Comparison of ENCODE assay signal across 25 cellular contexts in the genomic region with DNA sequence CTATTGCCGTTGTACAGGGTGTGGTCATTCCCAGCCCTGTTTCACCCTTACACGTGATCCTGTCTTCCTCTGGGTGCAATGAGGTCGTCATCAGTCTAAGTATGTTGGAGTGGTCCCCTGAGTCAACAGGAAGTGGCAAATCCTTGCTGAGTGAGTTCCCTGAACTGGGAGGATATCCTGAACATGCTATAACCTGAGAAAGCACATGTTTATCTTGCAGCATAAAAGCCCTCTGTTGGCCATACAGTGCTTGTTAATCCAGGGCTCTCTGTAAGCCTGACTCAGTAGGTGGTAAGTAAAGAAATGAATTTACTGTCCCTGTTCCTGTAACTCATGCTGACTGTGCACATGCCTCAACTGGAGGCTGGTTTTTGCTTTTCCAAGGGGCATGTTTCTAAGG.
A peak's percentile ranks its signal among the peaks of the same experiment; 100 is the strongest.
DNase-seq lines count a peak whose midpoint lies in the region; ATAC-seq and TF ChIP-seq lines count a peak whose summit lies in the region.
"Had no signal": no experiment of that assay in that cellular context is flagged by ENCODE, and none has a peak within 500 bp of the region (broad histone marks: within the 10 kb centered on the region; RNA-seq: fewer than 3 reads in every experiment).

No MANE protein-coding gene starts in this region.

- H3K4me3 Mint-ChIP-seq in activated T-cell treated with anti-CD3 and anti-CD28 coated beads, Interleukin-2, amount 50 U/mL, for 72 hours: no peak overlapping the region
- no peak overlapping the region for H3K4me3 Mint-ChIP-seq in activated T-cell treated with anti-CD3 and anti-CD28 coated beads, Interleukin-2, amount 50 U/mL, for 24 hours
- no peak overlapping the region for H3K4me3 Mint-ChIP-seq in activated T-helper 17 cell treated with anti-CD3 and anti-CD28 coated beads, Interleukin-2, amount 50 U/mL, for 72 hours
- H3K4me3 Mint-ChIP-seq in activated CD8-positive, alpha-beta T cell treated with anti-CD3 and anti-CD28 coated beads for 36 hours: no peak overlapping the region
- H3K4me3 Mint-ChIP-seq: activated CD4-positive, alpha-beta T cell treated with anti-CD3 and anti-CD28 coated beads, Interleukin-2, amount 10 ng/mL, durations not matched to agents 7 days and 5 days; activated naive CD8-positive, alpha-beta T cell; brain; CD4-positive, alpha-beta T cell; GM23338; immature natural killer cell; naive B cell; stimulated activated naive CD8-positive, alpha-beta T cell treated with anti-CD3 and anti-CD28 coated beads, Interleukin-15, Interleukin-2, amounts not matched to agents 100 ng/mL and 50 ng/mL, for 24 hours had no signal

- H3K4me1 ChIP-seq in mesendoderm (ENCODE audit: control insufficient read depth, low read depth, low read length) (no peaks in the 10 kb centered on the region), gastroesophageal sphincter (no peaks in the 10 kb centered on the region)
- H3K4me1 ChIP-seq: upper lobe of right lung had no signal

- WGBS in mesendoderm (ENCODE audit: extremely low coverage, insufficient coverage, low lambda C conversion rate): no CpG with 5 or more reads among the region's 3 CpGs
- 50% methylated on average over 1 of the region's 3 CpGs; no CpG with 5 or more reads in 1 of the 2 donors for WGBS in gastroesophageal sphincter (ENCODE audit: low coverage in 1 of 2), 2 donors

- no peaks in the 10 kb centered on the region for H3K36me3 Mint-ChIP-seq in activated T-cell treated with anti-CD3 and anti-CD28 coated beads, Interleukin-2, amount 50 U/mL, for 72 hours (ENCODE audit: insufficient read depth in 2 of 2)
- H3K36me3 Mint-ChIP-seq in activated T-cell treated with anti-CD3 and anti-CD28 coated beads, Interleukin-2, amount 50 U/mL, for 24 hours (ENCODE audit: low read depth): no peaks in the 10 kb centered on the region
- no peaks in the 10 kb centered on the region for H3K36me3 Mint-ChIP-seq in activated T-helper 17 cell treated with anti-CD3 and anti-CD28 coated beads, Interleukin-2, amount 50 U/mL, for 72 hours (ENCODE audit: low read depth)
- no peaks in the 10 kb centered on the region for H3K36me3 Mint-ChIP-seq in activated CD8-positive, alpha-beta T cell treated with anti-CD3 and anti-CD28 coated beads for 36 hours (ENCODE audit: low read depth)
- H3K36me3 Mint-ChIP-seq: activated naive CD8-positive, alpha-beta T cell; brain; immature natural killer cell; naive B cell had no signal

- no peak overlapping the region for H3K4me3 ChIP-seq in mesendoderm (ENCODE audit: low read length)
- H3K4me3 ChIP-seq in gastroesophageal sphincter: no peak overlapping the region
- H3K4me3 ChIP-seq: GM23338, lung, pancreas, PC-9, upper lobe of right lung had no signal

- intact Hi-C loops in activated CD8-positive, alpha-beta T cell treated with anti-CD3 and anti-CD28 coated beads for 36 hours (cut with micrococcal nuclease): no loop called here

- no peak for DNase-seq in activated T-cell treated with anti-CD3 and anti-CD28 coated beads, Interleukin-2, amount 50 U/mL, for 72 hours
- DNase-seq in activated T-cell treated with anti-CD3 and anti-CD28 coated beads, Interleukin-2, amount 50 U/mL, for 24 hours: no peak
- DNase-seq in HT-29 (ENCODE audit: low spot score) (peak; percentile 8), mesendoderm (peak; percentile 6), NCI-H1694 (lab: John Stamatoyannopoulos, UW) (no peak)
- DNase-seq in activated CD8-positive, alpha-beta T cell treated with anti-CD3 and anti-CD28 coated beads for 36 hours: no peak
- DNase-seq: activated CD4-positive, alpha-beta T cell treated with anti-CD3 and anti-CD28 coated beads, Interleukin-2, amount 10 ng/mL, durations not matched to agents 7 days and 5 days; CD4-positive, alpha-beta T cell; erythroblast; head of caudate nucleus; immature natural killer cell; naive B cell; NCI-H1694 treated with DMSO at 0.1 percent for 48 hours; NCI-H774; pancreas; PC-9; upper lobe of right lung had no signal

- no peak overlapping the region for H3K27ac ChIP-seq in mesendoderm (ENCODE audit: low read depth, low read length)
- no peak overlapping the region for H3K27ac ChIP-seq in gastroesophageal sphincter
- H3K27ac ChIP-seq: pancreas, PC-9, upper lobe of right lung had no signal

- H3K23ac ChIP-seq in mesendoderm (ENCODE audit: low read length): no peak overlapping the region

- H3K27me3 ChIP-seq in mesendoderm (ENCODE audit: insufficient read depth, low read length, poor library complexity) (no peaks in the 10 kb centered on the region), gastroesophageal sphincter (no peaks in the 10 kb centered on the region)
- H3K27me3 ChIP-seq: pancreas, upper lobe of right lung had no signal

- no peaks in the 10 kb centered on the region for H3K9me3 Mint-ChIP-seq in activated T-cell treated with anti-CD3 and anti-CD28 coated beads, Interleukin-2, amount 50 U/mL, for 72 hours
- no peaks in the 10 kb centered on the region for H3K9me3 Mint-ChIP-seq in activated T-cell treated with anti-CD3 and anti-CD28 coated beads, Interleukin-2, amount 50 U/mL, for 24 hours
- H3K9me3 Mint-ChIP-seq in activated T-helper 17 cell treated with anti-CD3 and anti-CD28 coated beads, Interleukin-2, amount 50 U/mL, for 72 hours: no peaks in the 10 kb centered on the region
- no peaks in the 10 kb centered on the region for H3K9me3 Mint-ChIP-seq in activated CD8-positive, alpha-beta T cell treated with anti-CD3 and anti-CD28 coated beads for 36 hours
- H3K9me3 Mint-ChIP-seq: activated CD4-positive, alpha-beta T cell treated with anti-CD3 and anti-CD28 coated beads, Interleukin-2, amount 10 ng/mL, durations not matched to agents 7 days and 5 days; brain; CD4-positive, alpha-beta T cell; GM23338; immature natural killer cell; stimulated activated naive CD8-positive, alpha-beta T cell treated with anti-CD3 and anti-CD28 coated beads, Interleukin-15, Interleukin-2, amounts not matched to agents 100 ng/mL and 50 ng/mL, for 24 hours had no signal

- no peaks in the 10 kb centered on the region for H3K79me1 ChIP-seq in mesendoderm (ENCODE audit: low read length)

- no peak overlapping the region for H4K5ac ChIP-seq in mesendoderm (ENCODE audit: low read length)

- H2BK5ac ChIP-seq in mesendoderm (ENCODE audit: low read length): no peak overlapping the region

- H2BK120ac ChIP-seq in mesendoderm (ENCODE audit: low read depth, low read length): no peak overlapping the region

- no peak overlapping the region for H3K9ac ChIP-seq in mesendoderm (ENCODE audit: low read length)

- H2BK15ac ChIP-seq in mesendoderm (replicated peaks; ENCODE audit: low read depth): no peak overlapping the region

- H3K27ac Mint-ChIP-seq in activated T-cell treated with anti-CD3 and anti-CD28 coated beads, Interleukin-2, amount 50 U/mL, for 72 hours: no peak overlapping the region
- no peak overlapping the region for H3K27ac Mint-ChIP-seq in activated T-cell treated with anti-CD3 and anti-CD28 coated beads, Interleukin-2, amount 50 U/mL, for 24 hours
- H3K27ac Mint-ChIP-seq in activated T-helper 17 cell treated with anti-CD3 and anti-CD28 coated beads, Interleukin-2, amount 50 U/mL, for 72 hours: no peak overlapping the region
- no peak overlapping the region for H3K27ac Mint-ChIP-seq in activated CD8-positive, alpha-beta T cell treated with anti-CD3 and anti-CD28 coated beads for 36 hours
- H3K27ac Mint-ChIP-seq: activated CD4-positive, alpha-beta T cell treated with anti-CD3 and anti-CD28 coated beads, Interleukin-2, amount 10 ng/mL, durations not matched to agents 7 days and 5 days; activated naive CD8-positive, alpha-beta T cell; brain; CD4-positive, alpha-beta T cell; GM23338; immature natural killer cell; naive B cell; stimulated activated naive CD8-positive, alpha-beta T cell treated with anti-CD3 and anti-CD28 coated beads, Interleukin-15, Interleukin-2, amounts not matched to agents 100 ng/mL and 50 ng/mL, for 24 hours had no signal

- H4K8ac ChIP-seq in mesendoderm (ENCODE audit: low read depth, low read length): no peak overlapping the region

- no peak for TF ChIP-seq EP300 in gastroesophageal sphincter (IDR thresholded peaks at IDR 0.05)

- no peak overlapping the region for H3K56ac ChIP-seq in mesendoderm (ENCODE audit: low read length)

- POLR2A ChIA-PET in activated CD8-positive, alpha-beta T cell treated with anti-CD3 and anti-CD28 coated beads for 36 hours (lab: Charles Lee): no interaction called here

- TF ChIP-seq CTCF in activated CD8-positive, alpha-beta T cell treated with anti-CD3 and anti-CD28 coated beads for 36 hours (IDR thresholded peaks at IDR 0.05): no peak
- TF ChIP-seq CTCF in gastroesophageal sphincter (IDR thresholded peaks at IDR 0.05): no peak

- peak; percentile 44 to 67 for ATAC-seq in activated T-cell treated with anti-CD3 and anti-CD28 coated beads, Interleukin-2, amount 50 U/mL, for 72 hours (replicated peaks in 1 of 2)
- peak; percentile 23 for ATAC-seq in activated T-helper 17 cell treated with anti-CD3 and anti-CD28 coated beads, Interleukin-2, amount 50 U/mL, for 72 hours (replicated peaks)
- no peak for ATAC-seq in activated CD8-positive, alpha-beta T cell treated with anti-CD3 and anti-CD28 coated beads for 36 hours
- ATAC-seq in gastroesophageal sphincter: no peak
- ATAC-seq: GM23338, HepG2, pancreas, upper lobe of right lung had no signal

- H3K79me2 ChIP-seq in mesendoderm (ENCODE audit: control insufficient read depth, insufficient read depth, low read length): no peaks in the 10 kb centered on the region

- H3K9me3 ChIP-seq in gastroesophageal sphincter: no peaks in the 10 kb centered on the region
- H3K9me3 ChIP-seq: pancreas, upper lobe of right lung had no signal

- no peak overlapping the region for H3K4me2 ChIP-seq in mesendoderm (ENCODE audit: low read length)
- H3K4me2 ChIP-seq: GM23338, PC-9 had no signal

- no peaks in the 10 kb centered on the region for H3K4me1 Mint-ChIP-seq in activated T-cell treated with anti-CD3 and anti-CD28 coated beads, Interleukin-2, amount 50 U/mL, for 72 hours (ENCODE audit: low read depth)
- no peaks in the 10 kb centered on the region for H3K4me1 Mint-ChIP-seq in activated T-cell treated with anti-CD3 and anti-CD28 coated beads, Interleukin-2, amount 50 U/mL, for 24 hours (ENCODE audit: low read depth)
- no peaks in the 10 kb centered on the region for H3K4me1 Mint-ChIP-seq in activated T-helper 17 cell treated with anti-CD3 and anti-CD28 coated beads, Interleukin-2, amount 50 U/mL, for 72 hours
- no peaks in the 10 kb centered on the region for H3K4me1 Mint-ChIP-seq in activated CD8-positive, alpha-beta T cell treated with anti-CD3 and anti-CD28 coated beads for 36 hours (ENCODE audit: low read depth)
- H3K4me1 Mint-ChIP-seq: immature natural killer cell, naive B cell had no signal

- H3K27me3 Mint-ChIP-seq in activated T-cell treated with anti-CD3 and anti-CD28 coated beads, Interleukin-2, amount 50 U/mL, for 72 hours (ENCODE audit: low read depth): no peaks in the 10 kb centered on the region
- H3K27me3 Mint-ChIP-seq in activated T-cell treated with anti-CD3 and anti-CD28 coated beads, Interleukin-2, amount 50 U/mL, for 24 hours: peaks cover 3% of the 10 kb centered on the region
- H3K27me3 Mint-ChIP-seq in activated T-helper 17 cell treated with anti-CD3 and anti-CD28 coated beads, Interleukin-2, amount 50 U/mL, for 72 hours: peaks cover 6% of the 10 kb centered on the region
- H3K27me3 Mint-ChIP-seq in activated CD8-positive, alpha-beta T cell treated with anti-CD3 and anti-CD28 coated beads for 36 hours: peaks cover 2% of the 10 kb centered on the region
- H3K27me3 Mint-ChIP-seq: activated CD4-positive, alpha-beta T cell treated with anti-CD3 and anti-CD28 coated beads, Interleukin-2, amount 10 ng/mL, durations not matched to agents 7 days and 5 days; activated naive CD8-positive, alpha-beta T cell; brain; CD4-positive, alpha-beta T cell had no signal

- H3K18ac ChIP-seq in mesendoderm (ENCODE audit: low read length): no peak overlapping the region

- H3K4ac ChIP-seq in mesendoderm (ENCODE audit: low read depth, low read length): no peak overlapping the region

- CTCF ChIA-PET in activated CD8-positive, alpha-beta T cell treated with anti-CD3 and anti-CD28 coated beads for 36 hours (lab: Charles Lee): no interaction called here

- H2AK5ac ChIP-seq in mesendoderm (ENCODE audit: low read length): no peak overlapping the region

- H3K36me3 ChIP-seq in mesendoderm (ENCODE audit: control insufficient read depth, insufficient read depth, low read length) (no peaks in the 10 kb centered on the region), gastroesophageal sphincter (no peaks in the 10 kb centered on the region)
- H3K36me3 ChIP-seq: pancreas, upper lobe of right lung had no signal

- TF ChIP-seq POLR2A in gastroesophageal sphincter (IDR thresholded peaks at IDR 0.05): no peak

Comparison
In these comparisons a context has a peak if more than half of its experiments do, and no peak if none do; other contexts are left out.
1. ATAC-seq: peak in activated T-cell treated with anti-CD3 and anti-CD28 coated beads, Interleukin-2, amount 50 U/mL, for 72 hours (2 of 2) and activated T-helper 17 cell treated with anti-CD3 and anti-CD28 coated beads, Interleukin-2, amount 50 U/mL, for 72 hours (single experiment); none in activated CD8-positive, alpha-beta T cell treated with anti-CD3 and anti-CD28 coated beads for 36 hours (single experiment) and gastroesophageal sphincter (single experiment).
2. DNase-seq: peak in HT-29 (single experiment) and mesendoderm (single experiment); none in activated T-cell treated with anti-CD3 and anti-CD28 coated beads, Interleukin-2, amount 50 U/mL, for 72 hours (0 of 2), activated T-cell treated with anti-CD3 and anti-CD28 coated beads, Interleukin-2, amount 50 U/mL, for 24 hours (single experiment), activated CD8-positive, alpha-beta T cell treated with anti-CD3 and anti-CD28 coated beads for 36 hours (single experiment) and NCI-H1694 (single experiment).